ENCODE assay signal across 8 cellular contexts in genomic region chr9:96417610-96418073, GRCh38. TPM values are rescaled to one million over a fixed set of nuclear protein-coding genes. Genes with fewer than 3 reads are reported as not detected.
DNase-seq lines count a peak whose midpoint lies in the region; ATAC-seq and TF ChIP-seq lines count a peak whose summit lies in the region.

No MANE protein-coding gene starts in this region.

- H3K4me1 Mint-ChIP-seq in progenitor cell of endocrine pancreas (ENCODE audit: low read depth) = peaks cover 30% of the 10 kb centered on the region

- no peaks in the 10 kb centered on the region for H3K9me3 Mint-ChIP-seq in progenitor cell of endocrine pancreas (ENCODE audit: low read depth)

- H3K4me3 Mint-ChIP-seq in progenitor cell of endocrine pancreas (ENCODE audit: low read depth) = peak overlapping the region; percentile 89

- POLR2A ChIA-PET in BJ (lab: Charles Lee) = no interaction called here

- no peaks in the 10 kb centered on the region for H3K27me3 Mint-ChIP-seq in progenitor cell of endocrine pancreas

- CTCF ChIA-PET in BJ (lab: Yijun Ruan, JAX) = no interaction called here

- no peak for TF ChIP-seq CTCF in BJ (IDR thresholded peaks at IDR 0.05; ENCODE audit: insufficient read depth, low read depth, low read length)
- no peak for TF ChIP-seq CTCF in foreskin fibroblast (IDR thresholded peaks at IDR 0.05; ENCODE audit: low read depth, low read length)
- TF ChIP-seq CTCF in progenitor cell of endocrine pancreas (IDR thresholded peaks at IDR 0.05; ENCODE audit: unreplicated experiment) = no peak

- peak overlapping the region; percentile 81 for H3K4me3 ChIP-seq in BJ (ENCODE audit: low read depth, low read length)
- H3K4me3 ChIP-seq in foreskin fibroblast (ENCODE audit: low read depth in 1 of 2, low read length in 2 of 2) = peak overlapping the region; percentile 75 to 98

- no peaks in the 10 kb centered on the region for H3K27me3 ChIP-seq in BJ (ENCODE audit: control insufficient read depth, insufficient read depth, low read length)

- no peak for DNase-seq in BJ (ENCODE audit: low read depth)
- peak; percentile 31 to 35 for DNase-seq in activated CD4-positive, alpha-beta T cell treated with anti-CD3 and anti-CD28 coated beads, Interleukin-2, amount 50 U/mL, for 48 hours
- DNase-seq in foreskin fibroblast = no peak
- peak; percentile 25 for DNase-seq in progenitor cell of endocrine pancreas (ENCODE audit: low spot score, unreplicated experiment)
- DNase-seq in HuH-7.5 (ENCODE audit: low spot score) = no peak
- DNase-seq in NCI-H2196 treated with DMSO at 0.1 percent for 48 hours (lab: John Stamatoyannopoulos, UW; ENCODE audit: unreplicated experiment) = no peak

- no peaks in the 10 kb centered on the region for H3K36me3 ChIP-seq in BJ (ENCODE audit: control insufficient read depth, insufficient read depth, low read length)

- peak overlapping the region; percentile 93 for H3K27ac Mint-ChIP-seq in progenitor cell of endocrine pancreas

- ATAC-seq in HG02759 (IDR thresholded peaks at IDR 0.05; ENCODE audit: unreplicated experiment) (peak; percentile 1), HG02610 (IDR thresholded peaks at IDR 0.05; ENCODE audit: unreplicated experiment) (no peak)

- no peaks in the 10 kb centered on the region for H3K36me3 Mint-ChIP-seq in progenitor cell of endocrine pancreas (ENCODE audit: insufficient read depth)

RNA-seq across cellular contexts. Expression of gene ZNF367, which starts 0.5 kb away (rescaled TPM):
- polyA plus RNA-seq in BJ (2011; rRNA removed) = 0.97 and 1.8 TPM in 2 replicates
- polyA minus RNA-seq in BJ (2011; rRNA and poly(A)+ RNA removed) = 1.1 and 1.3 TPM in 2 replicates
- 5.3 and 5.7 TPM in 2 replicates for total RNA-seq in progenitor cell of endocrine pancreas

RNA-seq across cellular contexts. Expression of gene HABP4, which starts 32.3 kb away (rescaled TPM):
- polyA plus RNA-seq in BJ (2011; rRNA removed) = 9.2 and 10.2 TPM in 2 replicates
- 3.3 and 3.6 TPM in 2 replicates for polyA minus RNA-seq in BJ (2011; rRNA and poly(A)+ RNA removed)
- total RNA-seq in progenitor cell of endocrine pancreas = 15.5 and 17.7 TPM in 2 replicates

RNA-seq across cellular contexts. Expression of gene SLC35D2, which starts 34.1 kb away (rescaled TPM):
- polyA plus RNA-seq in BJ (2011; rRNA removed) = 11.3 and 20.4 TPM in 2 replicates
- polyA minus RNA-seq in BJ (2011; rRNA and poly(A)+ RNA removed) = 7.4 and 9.9 TPM in 2 replicates
- 52.6 and 60.9 TPM in 2 replicates for total RNA-seq in progenitor cell of endocrine pancreas

Comparison
In these comparisons a context has a peak if more than half of its experiments do, and no peak if none do; other contexts are left out.
1. DNase-seq: peak in activated CD4-positive, alpha-beta T cell treated with anti-CD3 and anti-CD28 coated beads, Interleukin-2, amount 50 U/mL, for 48 hours (2 of 2) and progenitor cell of endocrine pancreas (single experiment); none in BJ (single experiment), foreskin fibroblast (0 of 2), HuH-7.5 (single experiment) and NCI-H2196 treated with DMSO at 0.1 percent for 48 hours (single experiment).